ENCODE assay signal across 26 cellular contexts in the genomic region with DNA sequence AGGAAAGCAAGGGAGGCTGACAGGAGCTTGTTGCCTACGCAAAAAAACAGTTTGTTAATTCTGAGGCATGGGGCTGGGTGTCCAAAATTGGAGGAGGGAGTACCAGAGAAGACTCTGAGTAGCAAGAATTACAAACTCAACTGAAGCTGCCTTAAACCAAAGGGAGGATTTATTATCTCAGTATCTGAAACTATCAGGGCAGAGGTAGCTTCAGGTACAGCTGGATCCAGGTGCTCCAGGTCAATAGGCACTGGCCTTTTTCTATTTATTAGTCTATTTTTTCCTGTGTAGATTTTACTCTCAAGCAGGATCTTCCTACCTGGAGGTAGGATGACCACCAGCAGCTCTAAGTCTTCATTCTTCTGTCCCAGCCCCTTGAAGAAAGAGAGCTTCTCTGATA.
"Had no signal": no experiment of that assay in that cellular context is flagged by ENCODE, and none has a peak within 500 bp of the region (broad histone marks: within the 10 kb centered on the region; RNA-seq: fewer than 3 reads in every experiment).

No MANE protein-coding gene starts in this region.

- H3K36me3 ChIP-seq: esophagus squamous epithelium, heart right ventricle, left ventricle myocardium inferior, prostate gland, right atrium auricular region, sigmoid colon, thoracic aorta, tibial nerve, vagina had no signal

- ATAC-seq: heart right ventricle; left colon; natural killer cell; stimulated activated memory B cell treated with anti-CD40 and anti-IgM and Interleukin-4, amounts not matched to agents 10 μg/mL and 1 μg/mL and 100 μg/mL, for 72 hours; stimulated activated naive CD8-positive, alpha-beta T cell treated with anti-CD3 and anti-CD28 coated beads, Interleukin-15, Interleukin-2, amounts not matched to agents 100 U/mL and 50 U/mL, for 24 hours had no signal

- H3K27ac ChIP-seq: heart right ventricle, left ventricle myocardium inferior, prostate gland, right atrium auricular region, thoracic aorta had no signal

- H3K9me3 ChIP-seq: prostate gland, vagina had no signal

- H3K4me3 ChIP-seq: esophagus squamous epithelium, heart right ventricle, left ventricle myocardium inferior, lung, prostate gland, right atrium auricular region, sigmoid colon, thoracic aorta, tibial nerve, vagina had no signal

- H3K4me1 Mint-ChIP-seq: memory B cell; natural killer cell; stimulated activated memory B cell treated with anti-CD40 and anti-IgM and Interleukin-4, amounts not matched to agents 10 μg/mL and 1 μg/mL and 100 μg/mL, for 72 hours had no signal

- H3K36me3 Mint-ChIP-seq: natural killer cell; stimulated activated memory B cell treated with anti-CD40 and anti-IgM and Interleukin-4, amounts not matched to agents 10 μg/mL and 1 μg/mL and 100 μg/mL, for 72 hours had no signal

- FAIRE-seq: islet of Langerhans had no signal

- H3K27ac Mint-ChIP-seq: memory B cell; natural killer cell; stimulated activated memory B cell treated with anti-CD40 and anti-IgM and Interleukin-4, amounts not matched to agents 10 μg/mL and 1 μg/mL and 100 μg/mL, for 72 hours had no signal

- H3K4me1 ChIP-seq: prostate gland had no signal

- DNase-seq: cerebellar nuclear complex; effector memory CD4-positive, alpha-beta T cell; erythroblast; esophagus squamous epithelium; foreskin melanocyte; glutamatergic neuron; heart right ventricle; hippocampal formation; kidney glomerular epithelial cell; left colon; left ventricle myocardium inferior; natural killer cell; sigmoid colon; stimulated activated CD4-positive, alpha-beta T cell treated with anti-CD3 and anti-CD28 coated beads, Interleukin-4, amount 100 ng/mL, for 4 hours; stimulated activated naive CD8-positive, alpha-beta T cell treated with anti-CD3 and anti-CD28 coated beads, Interleukin-15, Interleukin-2, amounts not matched to agents 100 U/mL and 50 U/mL, for 24 hours; substantia nigra had no signal

- H3K27me3 ChIP-seq: heart right ventricle, right atrium auricular region, sigmoid colon, tibial nerve, vagina had no signal

- H3K9me3 Mint-ChIP-seq: natural killer cell, neural crest cell had no signal

- H3K4me3 Mint-ChIP-seq: memory B cell; natural killer cell; neural crest cell; stimulated activated memory B cell treated with anti-CD40 and anti-IgM and Interleukin-4, amounts not matched to agents 10 μg/mL and 1 μg/mL and 100 μg/mL, for 72 hours had no signal
